ENCODE assay signal across 8 cellular contexts in the genomic region with DNA sequence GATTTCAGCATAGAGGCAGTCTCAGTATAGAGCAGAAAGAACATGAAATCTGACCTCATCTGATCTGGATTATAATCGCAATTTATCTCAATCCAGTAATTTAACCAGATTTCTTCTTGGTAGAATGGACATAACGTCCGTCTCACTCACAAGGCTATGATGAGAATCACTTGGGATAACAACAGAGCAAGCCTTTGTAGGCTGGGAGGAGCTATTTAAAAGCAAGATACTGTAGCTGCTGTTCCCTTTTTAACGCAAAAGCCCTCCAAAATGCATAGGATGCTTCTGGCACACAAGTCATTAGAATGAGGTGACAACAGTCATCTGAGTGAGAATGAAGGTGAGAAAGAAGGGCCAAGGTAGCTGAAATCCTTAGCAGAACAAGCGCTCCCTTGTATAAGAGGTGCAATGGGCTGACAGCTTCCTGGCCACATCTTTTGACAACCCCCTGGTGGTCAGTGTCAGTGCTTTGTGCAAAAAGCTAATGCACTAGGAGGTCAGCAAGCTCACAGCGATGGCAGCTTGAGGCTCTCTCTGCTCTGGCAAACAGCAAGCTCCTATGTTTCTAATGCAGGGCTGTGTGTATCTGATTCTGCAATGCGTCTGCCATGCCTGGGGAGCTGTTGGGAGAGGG. TPM values are rescaled to one million over a fixed set of nuclear protein-coding genes. Genes with fewer than 3 reads are reported as not detected.
DNase-seq lines count a peak whose midpoint lies in the region; ATAC-seq and TF ChIP-seq lines count a peak whose summit lies in the region.

No MANE protein-coding gene starts in this region.

- CTCF ChIA-PET in HEK293T (lab: Yijun Ruan, JAX) = interaction anchor here (0.5 to 1.9 kb wide), 11 partner anchors 10 to 162 kb away, joined by 3 to 11 read pairs (median 4); a partner anchor contains a TSS

- H3K27ac ChIP-seq in VCaP = no peak overlapping the region

- ATAC-seq in left lobe of liver (peak; percentile 55), HG02870 (IDR thresholded peaks at IDR 0.05; ENCODE audit: unreplicated experiment) (no peak), GM18517 (IDR thresholded peaks at IDR 0.05; ENCODE audit: unreplicated experiment) (no peak), HG03045 (IDR thresholded peaks at IDR 0.05; ENCODE audit: unreplicated experiment) (no peak)

- POLR2A ChIA-PET in HEK293T (lab: Yijun Ruan, JAX) = interaction anchor here (0.8 to 1.3 kb wide), 3 partner anchors 10 to 163 kb away, joined by 3 to 4 read pairs (median 3); a partner anchor contains a TSS

- TF ChIP-seq CTCF in AG10803 (conservative IDR thresholded peaks at IDR 0.05; ENCODE audit: low read length) (peak; percentile 52), VCaP (conservative IDR thresholded peaks at IDR 0.05) (peak; percentile 63)

- H3K4me3 ChIP-seq in AG10803 (ENCODE audit: low read length) = no peak overlapping the region

- DNase-seq in AG10803 (ENCODE audit: low read depth) = no peak
- DNase-seq in HEK293T (ENCODE audit: extremely low spot score) = peak; percentile 70
- no peak for DNase-seq in left lobe of liver (ENCODE audit: low spot score)
- DNase-seq in mucosa of gallbladder (ENCODE audit: low spot score) = no peak

TF ChIP-seq in HEK293T, 16 proteins besides CTCF, POLR2A, EP300 and RAD21:
- TF ChIP-seq, protein P1, sequence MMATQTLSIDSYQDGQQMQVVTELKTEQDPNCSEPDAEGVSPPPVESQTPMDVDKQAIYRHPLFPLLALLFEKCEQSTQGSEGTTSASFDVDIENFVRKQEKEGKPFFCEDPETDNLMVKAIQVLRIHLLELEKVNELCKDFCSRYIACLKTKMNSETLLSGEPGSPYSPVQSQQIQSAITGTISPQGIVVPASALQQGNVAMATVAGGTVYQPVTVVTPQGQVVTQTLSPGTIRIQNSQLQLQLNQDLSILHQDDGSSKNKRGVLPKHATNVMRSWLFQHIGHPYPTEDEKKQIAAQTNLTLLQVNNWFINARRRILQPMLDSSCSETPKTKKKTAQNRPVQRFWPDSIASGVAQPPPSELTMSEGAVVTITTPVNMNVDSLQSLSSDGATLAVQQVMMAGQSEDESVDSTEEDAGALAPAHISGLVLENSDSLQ (IDR thresholded peaks at IDR 0.05) = peak; percentile 21; the same call in 1 of the 2 replicates
- TF ChIP-seq ARNT (IDR thresholded peaks at IDR 0.05) = no peak
- no peak for TF ChIP-seq BHLHE40 (IDR thresholded peaks at IDR 0.05; ENCODE audit: borderline replicate concordance)

RNA-seq across cellular contexts. Expression of a gene that starts 16.4 kb away (rescaled TPM):
- total RNA-seq in left lobe of liver (0.48 TPM), mucosa of gallbladder (15.7 TPM)

Comparison
In these comparisons a context has a peak if more than half of its experiments do, and no peak if none do; other contexts are left out.
1. RNA of a gene that starts 16.4 kb away (total RNA-seq): 15.7 TPM in mucosa of gallbladder (single experiment); 0.48 TPM in left lobe of liver (single experiment); every median in the first group is over 10 times any median in the second.